8 cellular contexts compared by ENCODE assay signal in the genomic region with DNA sequence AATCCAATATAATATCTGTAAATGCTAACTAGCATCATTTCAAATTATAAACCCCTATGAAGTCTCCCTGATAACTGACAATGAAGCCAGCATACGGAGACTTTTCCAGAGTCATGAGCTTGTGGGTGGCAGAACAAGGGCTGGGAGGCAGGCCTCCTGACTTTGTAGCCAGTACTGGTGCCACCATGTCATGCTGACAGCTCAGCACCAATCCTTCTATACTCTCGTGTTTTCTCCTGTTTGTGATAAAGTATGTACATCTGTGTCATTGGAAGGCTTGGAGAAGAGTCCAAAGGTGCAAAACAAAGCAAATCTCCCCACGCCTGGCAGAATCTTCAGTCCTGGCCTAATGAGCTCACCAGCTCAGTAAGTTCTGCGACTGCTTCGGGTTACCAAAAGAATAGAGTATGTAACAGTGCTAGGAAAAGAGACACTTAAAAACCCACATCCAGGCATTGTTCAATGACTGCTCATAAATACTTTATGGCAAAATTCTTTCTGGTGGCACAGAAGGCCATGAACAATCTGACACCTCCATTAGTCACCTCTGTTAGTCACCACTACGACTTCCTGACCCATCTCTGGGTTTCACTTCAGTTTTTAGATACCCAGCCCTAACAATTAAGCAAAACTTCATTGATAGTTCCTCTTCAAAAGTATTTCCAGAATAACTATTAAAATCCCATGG. TPM values are rescaled to one million over a fixed set of nuclear protein-coding genes. Genes with fewer than 3 reads are reported as not detected.
DNase-seq lines count a peak whose midpoint lies in the region; ATAC-seq and TF ChIP-seq lines count a peak whose summit lies in the region.

No MANE protein-coding gene starts in this region.

- peaks cover 0 to 6% (median 0%) of the 10 kb centered on the region in 4 donors for H3K4me1 ChIP-seq in esophagus muscularis mucosa

- DNase-seq in T-helper 2 cell treated with Interferon-gamma antibody and Interleukin-4, amounts not matched to agents 5 μg/mL and 100 μg/mL, for 36 hours (ENCODE audit: low spot score) = peak; percentile 9
- no peak for DNase-seq in T-helper 2 cell
- DNase-seq in MV-4-11 (lab: John Stamatoyannopoulos, UW) = peak; percentile 93
- peak; percentile 23 for DNase-seq in dedifferentiated amniotic fluid mesenchymal stem cell (ENCODE audit: extremely low spot score)
- DNase-seq in WERI-Rb-1 = no peak
- no peak for DNase-seq in esophagus muscularis mucosa (ENCODE audit: extremely low spot score)

- TF ChIP-seq CTCF in WERI-Rb-1 (IDR thresholded peaks at IDR 0.05; ENCODE audit: low read depth, low read length) (no peak), esophagus muscularis mucosa (IDR thresholded peaks at IDR 0.05) (no peak)

- no peak for TF ChIP-seq POLR2A in esophagus muscularis mucosa (IDR thresholded peaks at IDR 0.05; ENCODE audit: low read depth)

- H3K27ac ChIP-seq in temporal lobe (ENCODE audit: low read depth, low read length) = peak overlapping the region; percentile 69
- H3K27ac ChIP-seq in WERI-Rb-1 = no peak overlapping the region
- no peak overlapping the region for H3K27ac ChIP-seq in esophagus muscularis mucosa (replicated peaks in 1 of 4)

- peaks cover 13% of the 10 kb centered on the region for H3K4me1 Mint-ChIP-seq in T-helper 2 cell treated with Interferon-gamma antibody and Interleukin-4, amounts not matched to agents 5 μg/mL and 100 μg/mL, for 36 hours (ENCODE audit: low read depth)

- H3K4me3 ChIP-seq in WERI-Rb-1 (ENCODE audit: low read depth, low read length) (no peak overlapping the region), esophagus muscularis mucosa (no peak overlapping the region)

- H3K36me3 Mint-ChIP-seq in T-helper 2 cell treated with Interferon-gamma antibody and Interleukin-4, amounts not matched to agents 5 μg/mL and 100 μg/mL, for 36 hours (ENCODE audit: low read depth) = no peaks in the 10 kb centered on the region

- WGBS in esophagus muscularis mucosa = 80% methylated on average over 6 of the region's 6 CpGs

- no peak for TF ChIP-seq EP300 in esophagus muscularis mucosa (IDR thresholded peaks at IDR 0.05)

- H3K27me3 ChIP-seq in WERI-Rb-1 (ENCODE audit: insufficient read depth, low read depth, severe bottlenecking) = no peaks in the 10 kb centered on the region
- no peaks in the 10 kb centered on the region for H3K27me3 ChIP-seq in esophagus muscularis mucosa

- no peak overlapping the region for H3K4me3 Mint-ChIP-seq in T-helper 2 cell treated with Interferon-gamma antibody and Interleukin-4, amounts not matched to agents 5 μg/mL and 100 μg/mL, for 36 hours

- H3K36me3 ChIP-seq in WERI-Rb-1 (no peaks in the 10 kb centered on the region), esophagus muscularis mucosa (no peaks in the 10 kb centered on the region)

- H3K9me3 ChIP-seq in WERI-Rb-1 (ENCODE audit: severe bottlenecking) (no peaks in the 10 kb centered on the region), esophagus muscularis mucosa (no peaks in the 10 kb centered on the region)

- H3K9me3 Mint-ChIP-seq in T-helper 2 cell treated with Interferon-gamma antibody and Interleukin-4, amounts not matched to agents 5 μg/mL and 100 μg/mL, for 36 hours = peaks cover 4% of the 10 kb centered on the region

- H3K27me3 Mint-ChIP-seq in T-helper 2 cell treated with Interferon-gamma antibody and Interleukin-4, amounts not matched to agents 5 μg/mL and 100 μg/mL, for 36 hours (ENCODE audit: low read depth) = no peaks in the 10 kb centered on the region

- intact Hi-C loops in esophagus muscularis mucosa (cut with DNase I) = no loop called here

- peak; percentile 94 for ATAC-seq in HG02623 (IDR thresholded peaks at IDR 0.05; ENCODE audit: unreplicated experiment)

- H3K27ac Mint-ChIP-seq in T-helper 2 cell treated with Interferon-gamma antibody and Interleukin-4, amounts not matched to agents 5 μg/mL and 100 μg/mL, for 36 hours = peak overlapping the region; percentile 39

RNA-seq across cellular contexts. Expression of gene STEAP1, which starts 24.5 kb away (rescaled TPM):
- total RNA-seq in temporal lobe (0.25 TPM), esophagus muscularis mucosa (10 to 100 TPM in 1 of 4 donors, 1 to 10 TPM in 3; 2.9 to 14.6 (median 8.8) TPM)

RNA-seq across cellular contexts. Expression of gene STEAP2, which starts 32.8 kb away (rescaled TPM):
- total RNA-seq in temporal lobe (2.0 TPM), esophagus muscularis mucosa (10 to 100 TPM; 16.1 to 22.5 (median 19.3) TPM)

Comparison
In these comparisons a context has a peak if more than half of its experiments do, and no peak if none do; other contexts are left out.
1. DNase-seq: peak in T-helper 2 cell treated with Interferon-gamma antibody and Interleukin-4, amounts not matched to agents 5 μg/mL and 100 μg/mL, for 36 hours (single experiment), MV-4-11 (single experiment) and dedifferentiated amniotic fluid mesenchymal stem cell (single experiment); none in T-helper 2 cell (0 of 5), WERI-Rb-1 (single experiment) and esophagus muscularis mucosa (single experiment).